ENCODE assay signal across 20 cellular contexts in genomic region chr19:48381178-48381950, GRCh38. TPM values are rescaled to one million over a fixed set of nuclear protein-coding genes. Genes with fewer than 3 reads are reported as not detected.
A peak's percentile ranks its signal among the peaks of the same experiment; 100 is the strongest.
DNase-seq lines count a peak whose midpoint lies in the region; ATAC-seq and TF ChIP-seq lines count a peak whose summit lies in the region.
"Had no signal": no experiment of that assay in that cellular context is flagged by ENCODE, and none has a peak within 500 bp of the region (broad histone marks: within the 10 kb centered on the region; RNA-seq: fewer than 3 reads in every experiment).

No MANE protein-coding gene starts in this region.

- CTCF ChIA-PET in HEK293 (lab: Yijun Ruan, JAX), result interaction anchor here (0.9 to 2.0 kb wide), 2 partner anchors 10 to 61 kb away, joined by 3 to 14 read pairs; partner anchors contain the start of gene KDELR1
- CTCF ChIA-PET in WTC11 (lab: Charles Lee), result interaction anchor here (0.5 to 2.3 kb wide), 8 partner anchors 10 to 199 kb away, joined by 3 to 20 read pairs (median 4); partner anchors contain the start of gene KDELR1

- H3K36me3 Mint-ChIP-seq in WTC11 (peaks cover 39% of the 10 kb centered on the region), natural killer cell (no peaks in the 10 kb centered on the region)

- H3K4me3 Mint-ChIP-seq in WTC11, result no peak overlapping the region
- no peak overlapping the region for H3K4me3 Mint-ChIP-seq in natural killer cell
- H3K4me3 Mint-ChIP-seq: CD4-positive, alpha-beta T cell; T-cell had no signal

- no peak overlapping the region for H2BK120ac ChIP-seq in neuronal stem cell (ENCODE audit: low read depth, low read length)

- no peak overlapping the region for H3K23ac ChIP-seq in neuronal stem cell (ENCODE audit: low read depth, low read length, poor library complexity)

- H3K9me3 ChIP-seq in HEK293 (ENCODE audit: control insufficient read depth, insufficient read depth, low read depth, low read length), result no peaks in the 10 kb centered on the region
- no peaks in the 10 kb centered on the region for H3K9me3 ChIP-seq in neuronal stem cell (replicated peaks in 1 of 2; ENCODE audit: control insufficient read depth in 2 of 2, insufficient read depth in 1 of 2, low read depth in 1 of 2, low read length in 2 of 2)
- no peaks in the 10 kb centered on the region for H3K9me3 ChIP-seq in gastrocnemius medialis
- H3K9me3 ChIP-seq: HAP-1, SK-N-SH had no signal

- H4K8ac ChIP-seq in neuronal stem cell (ENCODE audit: low read depth, low read length), result no peak overlapping the region

- in situ Hi-C loops in gastrocnemius medialis (cut with MboI; ENCODE audit: low sequenced_read_pairs in 4 of 4), result no loop called here

- no peak overlapping the region for H3K4ac ChIP-seq in neuronal stem cell (ENCODE audit: low read length)

- intact Hi-C loops in gastrocnemius medialis (cut with DNase I; ENCODE audit: low total_unique reads) (no loop called here), natural killer cell (cut with micrococcal nuclease) (no loop called here)

- no peak overlapping the region for H2AFZ ChIP-seq in neuronal stem cell (ENCODE audit: low read length)

- no CpG with 5 or more reads among the region's 11 CpGs for WGBS in neuronal stem cell (ENCODE audit: extremely low coverage in 2 of 2, insufficient read length in 2 of 2, insufficient replicate concordance in 1 of 2), 2 donors

- DNase-seq in NCI-H2171 treated with DMSO at 0.1 percent for 48 hours (lab: John Stamatoyannopoulos, UW) (peak; percentile 26), NCI-H2171 (lab: John Stamatoyannopoulos, UW) (no peak), WTC11 (ENCODE audit: low spot score) (no peak), neuronal stem cell (ENCODE audit: low spot score) (no peak), gastrocnemius medialis (no peak), SIG-M5 treated with dmso at 0.1 percent for 504 hours (lab: John Stamatoyannopoulos, UW; ENCODE audit: unreplicated experiment) (no peak), natural killer cell (no peak)
- DNase-seq: Calu3; CD4-positive, alpha-beta T cell; NCI-H1105 treated with DMSO at 0.1 percent for 48 hours; NCI-H1930; NCI-H446 treated with DMSO at 0.1 percent for 48 hours; NCI-H69; Right ventricle myocardium superior; SK-N-SH; T-cell had no signal

- TF ChIP-seq CTCF in HEK293 (tag by site-specific recombination; IDR thresholded peaks at IDR 0.05) (no peak), WTC11 (IDR thresholded peaks at IDR 0.05) (no peak), gastrocnemius medialis (IDR thresholded peaks at IDR 0.05 in 4 of 5, conservative IDR thresholded peaks at IDR 0.05 in 1 of 5) (no peak), natural killer cell (IDR thresholded peaks at IDR 0.05) (no peak)

- H3K27ac ChIP-seq in HEK293 (ENCODE audit: extremely low read depth, low read depth, low read length) (no peak overlapping the region), neuronal stem cell (replicated peaks; ENCODE audit: low read length) (no peak overlapping the region), gastrocnemius medialis (no peak overlapping the region)

- H3K9me3 Mint-ChIP-seq in WTC11, result no peaks in the 10 kb centered on the region
- no peaks in the 10 kb centered on the region for H3K9me3 Mint-ChIP-seq in natural killer cell
- H3K9me3 Mint-ChIP-seq: CD4-positive, alpha-beta T cell; T-cell had no signal

- no peak for TF ChIP-seq POLR2A in gastrocnemius medialis (IDR thresholded peaks at IDR 0.05)

- H3K4me2 ChIP-seq in neuronal stem cell (ENCODE audit: insufficient read depth, low read length, poor library complexity, severe bottlenecking), result no peak overlapping the region
- H3K4me2 ChIP-seq: SK-N-SH had no signal

- ATAC-seq in WTC11 (peak; percentile 80), gastrocnemius medialis (no peak), natural killer cell (no peak)
- ATAC-seq: T-cell had no signal

- H3K27me3 ChIP-seq in neuronal stem cell (ENCODE audit: control insufficient read depth in 3 of 3, insufficient read depth in 3 of 3, low read depth in 1 of 3, low read length in 3 of 3) (no peaks in the 10 kb centered on the region), gastrocnemius medialis (no peaks in the 10 kb centered on the region)

- H3K14ac ChIP-seq in neuronal stem cell (ENCODE audit: low read length), result no peak overlapping the region

- no peak overlapping the region for H3K4me3 ChIP-seq in HEK293 (ENCODE audit: low read depth, low read length)
- H3K4me3 ChIP-seq in neuronal stem cell (ENCODE audit: low read length in 2 of 2), result no peak overlapping the region
- H3K4me3 ChIP-seq in gastrocnemius medialis, result no peak overlapping the region
- H3K4me3 ChIP-seq: HAP-1 had no signal

- H3K27ac Mint-ChIP-seq in WTC11 (no peak overlapping the region), natural killer cell (no peak overlapping the region)
- H3K27ac Mint-ChIP-seq: CD4-positive, alpha-beta T cell; T-cell had no signal

- no peaks in the 10 kb centered on the region for H3K4me1 ChIP-seq in HEK293 (ENCODE audit: control insufficient read depth, insufficient read depth, low read length)
- H3K4me1 ChIP-seq in neuronal stem cell (ENCODE audit: control insufficient read depth in 2 of 2, insufficient read depth in 1 of 2, low read depth in 1 of 2, low read length in 2 of 2), result no peaks in the 10 kb centered on the region
- H3K4me1 ChIP-seq in gastrocnemius medialis, result no peaks in the 10 kb centered on the region
- H3K4me1 ChIP-seq: HAP-1 had no signal

- POLR2A ChIA-PET in HEK293 (lab: Yijun Ruan, JAX) (interaction anchor here (0.7 to 3.0 kb wide), 6 partner anchors 8 to 1332 kb away, joined by 3 to 14 read pairs (median 4); partner anchors contain the start of gene KDELR1), WTC11 (lab: Charles Lee) (no interaction called here)

- no peak overlapping the region for H2BK12ac ChIP-seq in neuronal stem cell (ENCODE audit: low read length)

- no peak overlapping the region for H2BK15ac ChIP-seq in neuronal stem cell (ENCODE audit: low read length)

- no peaks in the 10 kb centered on the region for H3K79me1 ChIP-seq in neuronal stem cell (ENCODE audit: low read depth, low read length)

- no peak overlapping the region for H2BK5ac ChIP-seq in neuronal stem cell (ENCODE audit: low read length)

- H4K91ac ChIP-seq in neuronal stem cell (ENCODE audit: low read depth, low read length, poor library complexity), result no peak overlapping the region

- H3K27me3 Mint-ChIP-seq in WTC11 (ENCODE audit: low read depth) (no peaks in the 10 kb centered on the region; the same call in 1 of the 2 replicates), natural killer cell (ENCODE audit: low read depth in 2 of 2) (no peaks in the 10 kb centered on the region)
- H3K27me3 Mint-ChIP-seq: CD4-positive, alpha-beta T cell; T-cell had no signal

- H3K4me1 Mint-ChIP-seq in WTC11 (no peaks in the 10 kb centered on the region), natural killer cell (no peaks in the 10 kb centered on the region)
- H3K4me1 Mint-ChIP-seq: T-cell had no signal

- no peak overlapping the region for H3K18ac ChIP-seq in neuronal stem cell (ENCODE audit: low read length)

- peaks cover 41 to 47% of the 10 kb centered on the region in 2 experiments for H3K36me3 ChIP-seq in HEK293 (ENCODE audit: control insufficient read depth in 2 of 2, insufficient read depth in 1 of 2, low read length in 2 of 2)
- peaks cover 32 to 48% of the 10 kb centered on the region in 2 donors for H3K36me3 ChIP-seq in neuronal stem cell (replicated peaks in 1 of 2; ENCODE audit: control insufficient read depth in 2 of 2, insufficient read depth in 2 of 2, low read length in 2 of 2)
- H3K36me3 ChIP-seq in gastrocnemius medialis, result peaks cover 0 to 45% of the 10 kb centered on the region in 2 donors

- peak overlapping the region; percentile 34 for H3K9ac ChIP-seq in neuronal stem cell (ENCODE audit: low read depth, low read length, poor library complexity)
- H3K9ac ChIP-seq: SK-N-SH had no signal

- no peak overlapping the region for H2AK5ac ChIP-seq in neuronal stem cell (ENCODE audit: low read depth, low read length)

TF ChIP-seq in HEK293, 187 proteins besides CTCF, POLR2A, EP300 and RAD21:
- TF ChIP-seq ZNF664 (tag by site-specific recombination; IDR thresholded peaks at IDR 0.05) (peak; percentile 48; the same call in 1 of the 2 replicates), ZNF580 (tag by site-specific recombination; IDR thresholded peaks at IDR 0.05) (no peak)

RNA-seq across cellular contexts. Expression of gene KDELR1, which starts 10.0 kb away (rescaled TPM):
- total RNA-seq in WTC11 (2021) (207 to 226 TPM (median 223 TPM) in 3 replicates), gastrocnemius medialis (10 to 100 TPM; 44.9 to 64.7 (median 54.0) TPM), natural killer cell (10 to 100 TPM; 41.5 to 47.5 (median 46.0) TPM)
- polyA plus RNA-seq in neuronal stem cell (2013, experiment 1 of 2), result 361 TPM
- polyA plus RNA-seq in neuronal stem cell (2013, experiment 2 of 2), result 364 TPM

RNA-seq across cellular contexts. Expression of gene GRIN2D, which starts 12.1 kb away (rescaled TPM):
- total RNA-seq in WTC11 (2021) (23.0 to 27.8 TPM (median 25.3 TPM) in 3 replicates), gastrocnemius medialis (under 1 TPM in 3 of 4 donors, not detected in 1; 0.07 to 0.27 (median 0.09) TPM), natural killer cell (under 1 TPM; 0.05 to 0.28 (median 0.07) TPM)
- 0.74 TPM for polyA plus RNA-seq in neuronal stem cell (2013, experiment 1 of 2)
- 0.72 TPM for polyA plus RNA-seq in neuronal stem cell (2013, experiment 2 of 2)
- total RNA-seq: A172, Calu3 had no signal

RNA-seq across cellular contexts. Expression of gene SYNGR4, which starts 17.2 kb away (rescaled TPM):
- total RNA-seq in WTC11 (2021) (not detected in 3 replicates), gastrocnemius medialis (not detected), natural killer cell (not detected)
- 0.13 TPM for polyA plus RNA-seq in neuronal stem cell (2013, experiment 1 of 2)
- 0.12 TPM for polyA plus RNA-seq in neuronal stem cell (2013, experiment 2 of 2)
- total RNA-seq: A172; Calu3; CD4-positive, alpha-beta T cell; Right ventricle myocardium superior; T-cell had no signal
- polyA plus RNA-seq: BJ had no signal

RNA-seq across cellular contexts. Expression of gene TMEM143, which starts 17.6 kb away (rescaled TPM):
- total RNA-seq in WTC11 (2021), result 20.2 to 29.6 TPM (median 27.0 TPM) in 3 replicates
- polyA plus RNA-seq in neuronal stem cell (2013, experiment 1 of 2), result 8.5 TPM
- polyA plus RNA-seq in neuronal stem cell (2013, experiment 2 of 2), result 8.9 TPM
- total RNA-seq in gastrocnemius medialis, result 10 to 100 TPM; 28.8 to 42.3 (median 40.7) TPM
- 10 to 100 TPM; 10.2 to 12.3 (median 11.1) TPM for total RNA-seq in natural killer cell

RNA-seq across cellular contexts. Expression of gene EMP3, which starts 56.0 kb away (rescaled TPM):
- total RNA-seq in WTC11 (2021) (8.9 to 11.1 TPM (median 10.4 TPM) in 3 replicates), gastrocnemius medialis (10 to 100 TPM in 2 of 4 donors, 1 to 10 TPM in 2; 3.8 to 15.3 (median 9.4) TPM), natural killer cell (100 to 1,000 TPM; 284 to 342 (median 334) TPM)
- 45.0 TPM for polyA plus RNA-seq in neuronal stem cell (2013, experiment 1 of 2)
- 46.0 TPM for polyA plus RNA-seq in neuronal stem cell (2013, experiment 2 of 2)

Comparison
In these comparisons a context has a peak if more than half of its experiments do, and no peak if none do; other contexts are left out.
1. RNA of gene GRIN2D, which starts 12.1 kb away (total RNA-seq): 23.0 to 27.8 TPM in WTC11; 0.07 to 0.27 TPM in gastrocnemius medialis and 0.05 to 0.28 TPM in natural killer cell; every median in the first group is over 10 times any median in the second.